Comparison of ENCODE assay signal across 14 cellular contexts in genomic region chr11:60985501-60985900, GRCh38. TPM values are rescaled to one million over a fixed set of nuclear protein-coding genes. Genes with fewer than 3 reads are reported as not detected.
DNase-seq lines count a peak whose midpoint lies in the region; ATAC-seq and TF ChIP-seq lines count a peak whose summit lies in the region.
"Had no signal": no experiment of that assay in that cellular context is flagged by ENCODE, and none has a peak within 500 bp of the region (broad histone marks: within the 10 kb centered on the region; RNA-seq: fewer than 3 reads in every experiment).

No MANE protein-coding gene starts in this region.

- POLR2A ChIA-PET in activated CD4-positive, alpha-beta memory T cell treated with anti-CD3 and anti-CD28 coated beads for 36 hours (lab: Charles Lee) = interaction anchor here (0.5 to 5.4 kb wide), 18 partner anchors 10 to 143 kb away, joined by 3 to 54 read pairs (median 16); partner anchors contain the start of gene TMEM109

- H3K27ac Mint-ChIP-seq in activated naive CD4-positive, alpha-beta T cell treated with anti-CD3 and anti-CD28 coated beads for 36 hours = peak overlapping the region; percentile 97
- peak overlapping the region; percentile 99 for H3K27ac Mint-ChIP-seq in activated CD4-positive, alpha-beta memory T cell treated with anti-CD3 and anti-CD28 coated beads for 36 hours
- H3K27ac Mint-ChIP-seq in chondrocyte (ENCODE audit: unreplicated experiment) = no peak overlapping the region
- peak overlapping the region; percentile 14 for H3K27ac Mint-ChIP-seq in stimulated activated naive B cell treated with anti-CD40 and anti-IgM and Interleukin-4, amounts not matched to agents 10 μg/mL and 1 μg/mL and 100 μg/mL, for 72 hours
- H3K27ac Mint-ChIP-seq: GM23338, nephron, progenitor cell of endocrine pancreas had no signal

- intact Hi-C loops in activated naive CD4-positive, alpha-beta T cell treated with anti-CD3 and anti-CD28 coated beads for 36 hours (cut with micrococcal nuclease) = loop anchor here (5.0 kb wide), 3 partner anchors 97 to 987 kb away; partner anchors contain the start of gene VPS37C
- intact Hi-C loops in activated CD4-positive, alpha-beta memory T cell treated with anti-CD3 and anti-CD28 coated beads for 36 hours (cut with micrococcal nuclease) = no loop called here

- TF ChIP-seq CTCF in chondrocyte (IDR thresholded peaks at IDR 0.05) = no peak

- peaks cover 83% of the 10 kb centered on the region for H3K36me3 Mint-ChIP-seq in activated naive CD4-positive, alpha-beta T cell treated with anti-CD3 and anti-CD28 coated beads for 36 hours (ENCODE audit: low read depth)
- peaks cover 89% of the 10 kb centered on the region for H3K36me3 Mint-ChIP-seq in activated CD4-positive, alpha-beta memory T cell treated with anti-CD3 and anti-CD28 coated beads for 36 hours
- no peaks in the 10 kb centered on the region for H3K36me3 Mint-ChIP-seq in chondrocyte (ENCODE audit: low read depth)
- H3K36me3 Mint-ChIP-seq in stimulated activated naive B cell treated with anti-CD40 and anti-IgM and Interleukin-4, amounts not matched to agents 10 μg/mL and 1 μg/mL and 100 μg/mL, for 72 hours = peaks cover 3 to 7% of the 10 kb centered on the region in 2 donors

- no peaks in the 10 kb centered on the region for H3K9me3 Mint-ChIP-seq in activated naive CD4-positive, alpha-beta T cell treated with anti-CD3 and anti-CD28 coated beads for 36 hours
- no peaks in the 10 kb centered on the region for H3K9me3 Mint-ChIP-seq in activated CD4-positive, alpha-beta memory T cell treated with anti-CD3 and anti-CD28 coated beads for 36 hours
- H3K9me3 Mint-ChIP-seq in chondrocyte (ENCODE audit: low read depth) = peaks cover 3% of the 10 kb centered on the region
- H3K9me3 Mint-ChIP-seq in stimulated activated naive B cell treated with anti-CD40 and anti-IgM and Interleukin-4, amounts not matched to agents 10 μg/mL and 1 μg/mL and 100 μg/mL, for 72 hours = no peaks in the 10 kb centered on the region
- H3K9me3 Mint-ChIP-seq: GM23338, nephron had no signal

- DNase-seq in activated naive CD4-positive, alpha-beta T cell treated with anti-CD3 and anti-CD28 coated beads for 36 hours = peak; percentile 45
- DNase-seq in activated naive CD4-positive, alpha-beta T cell treated with anti-CD3 and anti-CD28 coated beads, Interleukin-2, amount 50 U/mL, for 16 hours = no peak
- DNase-seq in activated CD4-positive, alpha-beta memory T cell treated with anti-CD3 and anti-CD28 coated beads for 36 hours = peak; percentile 43
- DNase-seq in chondrocyte (ENCODE audit: low spot score) = peak; percentile 14
- DNase-seq in stimulated activated naive B cell treated with anti-CD40 and anti-IgM and Interleukin-4, amounts not matched to agents 10 μg/mL and 1 μg/mL and 100 μg/mL, for 72 hours = no peak
- DNase-seq in NCI-H2171 (lab: John Stamatoyannopoulos, UW) = no peak
- DNase-seq in stimulated activated CD4-positive, alpha-beta T cell treated with anti-CD3 and anti-CD28 coated beads, Interleukin-4, amount 100 ng/mL, for 4 hours = no peak
- DNase-seq in NCI-H1417 treated with DMSO at 0.1 percent for 48 hours (lab: John Stamatoyannopoulos, UW) = no peak
- DNase-seq: glutamatergic neuron, SK-N-SH had no signal

- peak overlapping the region; percentile 77 for H3K4me3 Mint-ChIP-seq in activated naive CD4-positive, alpha-beta T cell treated with anti-CD3 and anti-CD28 coated beads for 36 hours
- peak overlapping the region; percentile 84 for H3K4me3 Mint-ChIP-seq in activated CD4-positive, alpha-beta memory T cell treated with anti-CD3 and anti-CD28 coated beads for 36 hours
- no peak overlapping the region for H3K4me3 Mint-ChIP-seq in chondrocyte (ENCODE audit: unreplicated experiment)
- no peak overlapping the region for H3K4me3 Mint-ChIP-seq in stimulated activated naive B cell treated with anti-CD40 and anti-IgM and Interleukin-4, amounts not matched to agents 10 μg/mL and 1 μg/mL and 100 μg/mL, for 72 hours
- H3K4me3 Mint-ChIP-seq: GM23338, nephron had no signal

- H3K4me1 Mint-ChIP-seq in activated naive CD4-positive, alpha-beta T cell treated with anti-CD3 and anti-CD28 coated beads for 36 hours (ENCODE audit: low read depth) = peaks cover 91% of the 10 kb centered on the region
- peaks cover 91% of the 10 kb centered on the region for H3K4me1 Mint-ChIP-seq in activated CD4-positive, alpha-beta memory T cell treated with anti-CD3 and anti-CD28 coated beads for 36 hours (ENCODE audit: low read depth)
- H3K4me1 Mint-ChIP-seq in chondrocyte (ENCODE audit: low read depth) = no peaks in the 10 kb centered on the region
- peaks cover 26 to 32% of the 10 kb centered on the region in 2 donors for H3K4me1 Mint-ChIP-seq in stimulated activated naive B cell treated with anti-CD40 and anti-IgM and Interleukin-4, amounts not matched to agents 10 μg/mL and 1 μg/mL and 100 μg/mL, for 72 hours
- H3K4me1 Mint-ChIP-seq: GM23338 had no signal

- CTCF ChIA-PET in activated naive CD4-positive, alpha-beta T cell treated with anti-CD3 and anti-CD28 coated beads for 36 hours (lab: Charles Lee) = interaction anchor here (0.6 to 1.2 kb wide), 6 partner anchors 38 to 899 kb away, joined by 3 read pairs; no protein-coding TSS in a partner anchor
- CTCF ChIA-PET in activated CD4-positive, alpha-beta memory T cell treated with anti-CD3 and anti-CD28 coated beads for 36 hours (lab: Charles Lee) = interaction anchor here (1.6 kb wide), 1 partner anchor 106 kb away, joined by 4 read pairs; no protein-coding TSS in a partner anchor

- ATAC-seq in stimulated activated naive B cell treated with anti-CD40 and anti-IgM and Interleukin-4, amounts not matched to agents 10 μg/mL and 1 μg/mL and 100 μg/mL, for 72 hours (replicated peaks) = no peak
- ATAC-seq: GM23338 had no signal

- no peaks in the 10 kb centered on the region for H3K27me3 Mint-ChIP-seq in activated naive CD4-positive, alpha-beta T cell treated with anti-CD3 and anti-CD28 coated beads for 36 hours (ENCODE audit: low read depth)
- no peaks in the 10 kb centered on the region for H3K27me3 Mint-ChIP-seq in activated CD4-positive, alpha-beta memory T cell treated with anti-CD3 and anti-CD28 coated beads for 36 hours
- H3K27me3 Mint-ChIP-seq in chondrocyte (ENCODE audit: low read depth) = peaks cover 21% of the 10 kb centered on the region
- no peaks in the 10 kb centered on the region for H3K27me3 Mint-ChIP-seq in stimulated activated naive B cell treated with anti-CD40 and anti-IgM and Interleukin-4, amounts not matched to agents 10 μg/mL and 1 μg/mL and 100 μg/mL, for 72 hours

RNA-seq across cellular contexts. Expression of gene CD6, which starts 14.0 kb away (rescaled TPM):
- total RNA-seq in activated naive CD4-positive, alpha-beta T cell treated with anti-CD3 and anti-CD28 coated beads for 36 hours = 100 to 1,000 TPM; 227 to 234 TPM
- total RNA-seq in activated CD4-positive, alpha-beta memory T cell treated with anti-CD3 and anti-CD28 coated beads for 36 hours = 100 to 1,000 TPM; 271 to 279 TPM
- 0.33 TPM in 1 of 3 replicates, not detected in the others for total RNA-seq in chondrocyte
- total RNA-seq: lung microvascular endothelial cell had no signal

RNA-seq across cellular contexts. Expression of gene SLC15A3, which starts 33.5 kb away (rescaled TPM):
- total RNA-seq in activated naive CD4-positive, alpha-beta T cell treated with anti-CD3 and anti-CD28 coated beads for 36 hours = 1 to 10 TPM; 5.6 to 5.8 TPM
- total RNA-seq in activated CD4-positive, alpha-beta memory T cell treated with anti-CD3 and anti-CD28 coated beads for 36 hours = 1 to 10 TPM; 1.3 to 1.8 TPM
- total RNA-seq in chondrocyte = 0.54 to 1.6 TPM (median 0.62 TPM) in 3 replicates

Comparison
In these comparisons a context has a peak if more than half of its experiments do, and no peak if none do; other contexts are left out.
1. DNase-seq: peak in activated naive CD4-positive, alpha-beta T cell treated with anti-CD3 and anti-CD28 coated beads for 36 hours (single experiment), activated CD4-positive, alpha-beta memory T cell treated with anti-CD3 and anti-CD28 coated beads for 36 hours (single experiment) and chondrocyte (single experiment); none in activated naive CD4-positive, alpha-beta T cell treated with anti-CD3 and anti-CD28 coated beads, Interleukin-2, amount 50 U/mL, for 16 hours (single experiment), stimulated activated naive B cell treated with anti-CD40 and anti-IgM and Interleukin-4, amounts not matched to agents 10 μg/mL and 1 μg/mL and 100 μg/mL, for 72 hours (single experiment), NCI-H2171 (single experiment), stimulated activated CD4-positive, alpha-beta T cell treated with anti-CD3 and anti-CD28 coated beads, Interleukin-4, amount 100 ng/mL, for 4 hours (0 of 2) and NCI-H1417 treated with DMSO at 0.1 percent for 48 hours (single experiment).
2. H3K4me3 Mint-ChIP-seq: peak in activated naive CD4-positive, alpha-beta T cell treated with anti-CD3 and anti-CD28 coated beads for 36 hours (single experiment) and activated CD4-positive, alpha-beta memory T cell treated with anti-CD3 and anti-CD28 coated beads for 36 hours (single experiment); none in chondrocyte (single experiment) and stimulated activated naive B cell treated with anti-CD40 and anti-IgM and Interleukin-4, amounts not matched to agents 10 μg/mL and 1 μg/mL and 100 μg/mL, for 72 hours (0 of 2).
3. RNA of gene CD6, which starts 14.0 kb away (total RNA-seq): 271 to 279 TPM in activated CD4-positive, alpha-beta memory T cell treated with anti-CD3 and anti-CD28 coated beads for 36 hours and 227 to 234 TPM in activated naive CD4-positive, alpha-beta T cell treated with anti-CD3 and anti-CD28 coated beads for 36 hours; 0.33 TPM in chondrocyte; every median in the first group is over 100 times any median in the second.